ENCODE assay signal across 23 cellular contexts in the genomic region with DNA sequence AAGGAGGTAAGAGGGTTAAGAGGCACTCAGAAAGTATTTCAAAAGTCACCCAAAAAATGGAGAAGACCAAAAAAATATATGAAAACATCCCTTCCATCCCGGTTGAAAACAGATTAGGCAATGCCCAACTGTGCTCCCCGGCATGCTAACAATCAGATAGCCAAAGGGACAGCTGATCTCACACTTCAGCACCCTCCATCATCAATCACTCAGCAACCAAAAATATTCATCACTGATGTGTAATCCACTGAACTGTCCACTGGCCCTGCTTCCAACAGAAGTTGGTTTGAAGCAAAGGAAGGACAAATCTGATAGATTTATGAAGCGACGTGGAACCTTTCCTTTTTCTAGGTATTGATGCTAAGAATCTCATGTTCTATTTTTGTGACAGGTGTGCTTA.
DNase-seq lines count a peak whose midpoint lies in the region; ATAC-seq and TF ChIP-seq lines count a peak whose summit lies in the region.
"Had no signal": no experiment of that assay in that cellular context is flagged by ENCODE, and none has a peak within 500 bp of the region (broad histone marks: within the 10 kb centered on the region; RNA-seq: fewer than 3 reads in every experiment).

No MANE protein-coding gene starts in this region.

- peaks cover 7% of the 10 kb centered on the region for H3F3A ChIP-seq in smooth muscle cell (ENCODE audit: low read depth)

- H3K36me3 ChIP-seq in heart left ventricle (peaks cover 0 to under 1% (median 0%) of the 10 kb centered on the region in 9 donors), brain microvascular endothelial cell (replicated peaks) (no peaks in the 10 kb centered on the region), smooth muscle cell (ENCODE audit: low read depth) (no peaks in the 10 kb centered on the region)
- H3K36me3 ChIP-seq: upper lobe of right lung, WERI-Rb-1 had no signal

- peak overlapping the region; percentile 6 for H3K4me2 ChIP-seq in smooth muscle cell
- H3K4me2 ChIP-seq: hepatocyte had no signal

- H4K20me1 ChIP-seq in smooth muscle cell (ENCODE audit: low read depth): peaks cover 98% of the 10 kb centered on the region

- H3K79me2 ChIP-seq in smooth muscle cell (ENCODE audit: low read depth): peaks cover 9% of the 10 kb centered on the region

- peaks cover 0 to 80% (median 50%) of the 10 kb centered on the region in 12 donors for H3K4me1 ChIP-seq in heart left ventricle
- H3K4me1 ChIP-seq in smooth muscle cell (ENCODE audit: low read depth): peaks cover 17% of the 10 kb centered on the region

- no peak overlapping the region for H3K4me3 ChIP-seq in heart left ventricle
- H3K4me3 ChIP-seq in brain microvascular endothelial cell (ENCODE audit: low read depth, low read length): no peak overlapping the region
- H3K4me3 ChIP-seq in smooth muscle cell: no peak overlapping the region
- H3K4me3 ChIP-seq: hepatocyte, lower lobe of right lung, upper lobe of right lung had no signal

- no peak for TF ChIP-seq POLR2A in heart left ventricle (IDR thresholded peaks at IDR 0.05)

- no peak overlapping the region for H3K9ac ChIP-seq in smooth muscle cell (ENCODE audit: low read depth)

- peak; percentile 29 to 42 for ATAC-seq in left cardiac atrium
- ATAC-seq in heart left ventricle: no peak
- no peak for ATAC-seq in GM19035 (IDR thresholded peaks at IDR 0.05; ENCODE audit: unreplicated experiment)
- no peak for ATAC-seq in HG03045 (IDR thresholded peaks at IDR 0.05; ENCODE audit: unreplicated experiment)
- ATAC-seq: activated T-helper 17 cell treated with anti-CD3 and anti-CD28 coated beads, Interleukin-2, amount 50 U/mL, for 72 hours; lower lobe of right lung; T-helper 17 cell; upper lobe of right lung had no signal

- 48 to 51% (median 49%) methylated on average over 4 of the region's 4 CpGs for WGBS in heart left ventricle, 4 donors
- WGBS in smooth muscle cell (ENCODE audit: low lambda C conversion rate): 67% methylated on average over 4 of the region's 4 CpGs

- intact Hi-C loops in left cardiac atrium (cut with DNase I): loop anchor here in 1 of 2 donors (10.0 kb wide), 1 partner anchor 91 kb away; no protein-coding TSS in a partner anchor
- intact Hi-C loops in heart left ventricle (cut with DNase I): loop anchor here in 3 of 10 donors (5.0 to 10.0 kb wide), 4 partner anchors 38 to 111 kb away; no protein-coding TSS in a partner anchor

- H2AFZ ChIP-seq in smooth muscle cell (ENCODE audit: low read depth): no peak overlapping the region
- H2AFZ ChIP-seq: hepatocyte had no signal

- in situ Hi-C loops in brain microvascular endothelial cell (cut with HindIII; ENCODE audit: low pct_ligation_motif_present, low sequenced_read_pairs): no loop called here

- H3K27ac ChIP-seq in heart left ventricle (peak overlapping the region in 1 of 12 donors; percentile 13), brain microvascular endothelial cell (no peak overlapping the region), smooth muscle cell (ENCODE audit: low read depth) (no peak overlapping the region)
- H3K27ac ChIP-seq: hepatocyte, lower lobe of right lung, upper lobe of right lung, WERI-Rb-1 had no signal

- DNase-seq in left cardiac atrium (no peak), heart left ventricle (no peak), brain microvascular endothelial cell (peak; percentile 28), mesenteric fat pad (ENCODE audit: low spot score) (peak; percentile 22), smooth muscle cell (lab: John Stamatoyannopoulos, UW; ENCODE audit: unreplicated experiment) (no peak), anterior cingulate cortex (lab: John Stamatoyannopoulos, UW) (no peak)
- DNase-seq: activated CD8-positive, alpha-beta memory T cell treated with anti-CD3 and anti-CD28 coated beads, Interleukin-2, amount 50 U/mL, for 4 hours; activated naive CD8-positive, alpha-beta T cell treated with anti-CD3 and anti-CD28 coated beads for 36 hours; COR-L47; DMS79 treated with DMSO at 0.1 percent for 48 hours; lower lobe of right lung; MM.1S; NCI-H1436 treated with DMSO at 0.1 percent for 48 hours; NCI-H524; nucleus accumbens; stimulated activated CD8-positive, alpha-beta memory T cell treated with anti-CD3 and anti-CD28 coated beads, Interleukin-4, amount 100 ng/mL, for 48 hours; T-helper 17 cell; WERI-Rb-1 had no signal

- no peaks in the 10 kb centered on the region for H3K27me3 ChIP-seq in heart left ventricle
- no peaks in the 10 kb centered on the region for H3K27me3 ChIP-seq in brain microvascular endothelial cell (replicated peaks)
- no peaks in the 10 kb centered on the region for H3K27me3 ChIP-seq in smooth muscle cell (ENCODE audit: low read depth)
- H3K27me3 ChIP-seq: hepatocyte, upper lobe of right lung had no signal

- no peak for TF ChIP-seq CTCF in heart left ventricle (IDR thresholded peaks at IDR 0.05)
- no peak for TF ChIP-seq CTCF in brain microvascular endothelial cell (IDR thresholded peaks at IDR 0.05; ENCODE audit: low read depth, low read length, missing control alignments)
- no peak for TF ChIP-seq CTCF in smooth muscle cell (IDR thresholded peaks at IDR 0.05; ENCODE audit: borderline replicate concordance, insufficient read depth, poor library complexity, severe bottlenecking)

- H3K9me3 ChIP-seq in heart left ventricle: no peaks in the 10 kb centered on the region
- no peaks in the 10 kb centered on the region for H3K9me3 ChIP-seq in smooth muscle cell (replicated peaks; ENCODE audit: low read depth)
- H3K9me3 ChIP-seq: lower lobe of right lung, upper lobe of right lung had no signal

Comparison
In these comparisons a context has a peak if more than half of its experiments do, and no peak if none do; other contexts are left out.
1. ATAC-seq: peak in left cardiac atrium (2 of 2); none in heart left ventricle (0 of 4), GM19035 (single experiment) and HG03045 (single experiment).
2. DNase-seq: peak in brain microvascular endothelial cell (single experiment) and mesenteric fat pad (single experiment); none in left cardiac atrium (single experiment), heart left ventricle (0 of 5), smooth muscle cell (single experiment) and anterior cingulate cortex (0 of 58).